15 cellular contexts compared by ENCODE assay signal in the genomic region with DNA sequence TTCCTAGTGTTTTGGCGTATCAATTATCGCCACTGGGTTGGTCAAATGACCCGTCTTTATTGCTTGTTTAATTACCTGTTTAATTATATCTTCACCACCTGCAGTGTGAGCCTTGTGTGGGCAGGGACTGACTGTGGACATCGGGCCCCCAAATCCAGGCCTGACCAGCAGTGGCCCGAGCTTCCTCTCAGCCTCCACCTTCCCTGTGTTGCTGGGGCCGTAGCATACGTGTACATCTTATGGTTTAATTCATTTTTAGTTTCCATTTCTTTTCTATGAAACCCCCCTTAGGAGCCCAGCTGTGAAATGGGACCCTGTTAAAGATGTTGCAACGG. TPM values are rescaled to one million over a fixed set of nuclear protein-coding genes. Genes with fewer than 3 reads are reported as not detected.
A peak's percentile ranks its signal among the peaks of the same experiment; 100 is the strongest.
DNase-seq lines count a peak whose midpoint lies in the region; ATAC-seq, FAIRE-seq and TF ChIP-seq lines count a peak whose summit lies in the region.
"Had no signal": no experiment of that assay in that cellular context is flagged by ENCODE, and none has a peak within 500 bp of the region (broad histone marks: within the 10 kb centered on the region; RNA-seq: fewer than 3 reads in every experiment).

No MANE protein-coding gene starts in this region.

- CTCF ChIA-PET in HepG2 (lab: Yijun Ruan, JAX; ENCODE audit: low intra/inter-chr PET ratio, low total read pairs), result no interaction called here
- CTCF ChIA-PET in activated CD4-positive, alpha-beta memory T cell treated with anti-CD3 and anti-CD28 coated beads for 36 hours (lab: Charles Lee), result no interaction called here

- no peak for TF ChIP-seq RAD21 in HepG2 (CRISPR knock-in tag; IDR thresholded peaks at IDR 0.05)

- DNase-seq in HepG2 (ENCODE audit: low spot score), result no peak
- DNase-seq in right lobe of liver, result no peak
- DNase-seq in natural killer cell treated with Interleukin-12 subunit alpha and Interleukin-12 subunit beta and Interleukin-15 and Interleukin-18, amount 100 ng/mL, for 72 hours (ENCODE audit: low spot score), result no peak
- DNase-seq in iPS-NIHi11 (ENCODE audit: low spot score), result no peak
- no peak for DNase-seq in activated CD4-positive, alpha-beta memory T cell treated with anti-CD3 and anti-CD28 coated beads for 36 hours
- DNase-seq: cortex of kidney, DMS153, MM.1S, NCI-H2081, spleen had no signal

- H3K36me3 ChIP-seq in HepG2 (replicated peaks in 1 of 2; ENCODE audit: control insufficient read depth in 1 of 2, insufficient read depth in 2 of 2, low read length in 2 of 2), result 0 out of 5 replicates have a peak, but pooled peaks cover 0 to 1% of the 10 kb centered on the region in 2 experiments
- no peaks in the 10 kb centered on the region for H3K36me3 ChIP-seq in right lobe of liver
- H3K36me3 ChIP-seq: HAP-1 had no signal

- H3K9ac ChIP-seq in HepG2 (ENCODE audit: insufficient read depth, low read depth, low read length), result peak overlapping the region; percentile 78

- peaks cover 25% of the 10 kb centered on the region for H3K36me3 Mint-ChIP-seq in brain
- H3K36me3 Mint-ChIP-seq in natural killer cell treated with Interleukin-12 subunit alpha and Interleukin-12 subunit beta and Interleukin-15 and Interleukin-18, amount 100 ng/mL, for 72 hours, result no peaks in the 10 kb centered on the region
- peaks cover 2% of the 10 kb centered on the region for H3K36me3 Mint-ChIP-seq in activated CD4-positive, alpha-beta memory T cell treated with anti-CD3 and anti-CD28 coated beads for 36 hours

- intact Hi-C loops in HepG2 (cut with micrococcal nuclease; ENCODE audit: unreplicated experiment), result loop anchor here (5.0 kb wide), 1 partner anchor 85 kb away; no protein-coding TSS in a partner anchor
- intact Hi-C loops in right lobe of liver (cut with DNase I), result no loop called here
- intact Hi-C loops in activated CD4-positive, alpha-beta memory T cell treated with anti-CD3 and anti-CD28 coated beads for 36 hours (cut with micrococcal nuclease), result loop anchor here (1.0 to 5.0 kb wide), 4 partner anchors 9 to 165 kb away; partner anchors contain the start of gene SOX8

- H3K4me1 ChIP-seq in HepG2 (ENCODE audit: insufficient read depth, low read length) (peaks cover 75% of the 10 kb centered on the region), right lobe of liver (peaks cover 0 to 13% (median 3%) of the 10 kb centered on the region in 4 donors)

- TF ChIP-seq POLR2A in HepG2 (IDR thresholded peaks at IDR 0.05; ENCODE audit: insufficient read depth in 1 of 2, low read depth in 2 of 2, low read length in 2 of 2) (no peak), right lobe of liver (IDR thresholded peaks at IDR 0.05) (no peak)

- POLR2A ChIA-PET in HepG2 (lab: Yijun Ruan, JAX), result interaction anchor here (1.1 to 2.6 kb wide), 5 partner anchors 9 to 251 kb away, joined by 3 to 38 read pairs (median 5); partner anchors contain the start of genes ANTKMT, CHTF18, RPUSD1 and SOX8
- POLR2A ChIA-PET in activated CD4-positive, alpha-beta memory T cell treated with anti-CD3 and anti-CD28 coated beads for 36 hours (lab: Charles Lee), result no interaction called here

- H4K20me1 ChIP-seq in HepG2 (ENCODE audit: insufficient read depth, low read length), result no peaks in the 10 kb centered on the region; the same call in 1 of the 2 replicates

- H3K9me3 Mint-ChIP-seq in brain, result peaks cover 3 to 8% (median 6%) of the 10 kb centered on the region in 5 experiments
- no peaks in the 10 kb centered on the region for H3K9me3 Mint-ChIP-seq in natural killer cell treated with Interleukin-12 subunit alpha and Interleukin-12 subunit beta and Interleukin-15 and Interleukin-18, amount 100 ng/mL, for 72 hours
- H3K9me3 Mint-ChIP-seq in activated CD4-positive, alpha-beta memory T cell treated with anti-CD3 and anti-CD28 coated beads for 36 hours, result no peaks in the 10 kb centered on the region

- peak overlapping the region; percentile 20 to 90 (median 72) for H3K27ac Mint-ChIP-seq in brain
- H3K27ac Mint-ChIP-seq in natural killer cell treated with Interleukin-12 subunit alpha and Interleukin-12 subunit beta and Interleukin-15 and Interleukin-18, amount 100 ng/mL, for 72 hours, result peak overlapping the region in 1 of 2 donors; percentile 61
- no peak overlapping the region for H3K27ac Mint-ChIP-seq in activated CD4-positive, alpha-beta memory T cell treated with anti-CD3 and anti-CD28 coated beads for 36 hours

- TF ChIP-seq EP300 in HepG2 (IDR thresholded peaks at IDR 0.05; ENCODE audit: low read depth in 2 of 2, low read length in 2 of 2) (no peak), HepG2 (CRISPR knock-in tag; IDR thresholded peaks at IDR 0.05; ENCODE audit: borderline replicate concordance) (no peak)

- in situ Hi-C loops in HepG2 (cut with HindIII; ENCODE audit: extremely low pct_ligation_motif_present, low pct_unique_long_range_greater_than_20kb), result no loop called here

- H3K4me3 ChIP-seq in HepG2 (replicated peaks in 1 of 3; ENCODE audit: insufficient read depth in 1 of 3, low read depth in 2 of 3, low read length in 3 of 3) (peak overlapping the region; percentile 46 to 95 (median 73)), right lobe of liver (no peak overlapping the region)

- FAIRE-seq in HepG2 (lab: Jason Lieb, UNC), result no peak
- FAIRE-seq: islet of Langerhans had no signal

- H3K27ac ChIP-seq in HepG2 (ENCODE audit: extremely low read length, insufficient read depth, low read length), result peak overlapping the region; percentile 84
- no peak overlapping the region for H3K27ac ChIP-seq in right lobe of liver

- no peaks in the 10 kb centered on the region for H3K79me2 ChIP-seq in HepG2 (ENCODE audit: insufficient read depth, low read length)

- 29% methylated on average over 8 of the region's 8 CpGs for WGBS in HepG2 (ENCODE audit: low lambda C conversion rate)
- 81% methylated on average over 5 of the region's 8 CpGs for WGBS in right lobe of liver (ENCODE audit: insufficient coverage, low coverage, low lambda C conversion rate, missing lambda C conversion rate)

- TSS peak; percentile 95 for BruUV-seq in HepG2 (replicated peaks; lab: Mats Ljungman, UMichigan)

- H3K27me3 ChIP-seq in HepG2 (ENCODE audit: control insufficient read depth in 1 of 2, insufficient read depth in 2 of 2, low read length in 2 of 2) (peaks cover 5 to 34% of the 10 kb centered on the region in 2 experiments; a peak in 4 of 5 replicates), right lobe of liver (no peaks in the 10 kb centered on the region)

- no peak overlapping the region for H2AFZ ChIP-seq in HepG2 (ENCODE audit: low read length)

- peak overlapping the region; percentile 62 to 85 (median 72) for H3K4me3 Mint-ChIP-seq in brain
- peak overlapping the region; percentile 71 for H3K4me3 Mint-ChIP-seq in natural killer cell treated with Interleukin-12 subunit alpha and Interleukin-12 subunit beta and Interleukin-15 and Interleukin-18, amount 100 ng/mL, for 72 hours
- H3K4me3 Mint-ChIP-seq in activated CD4-positive, alpha-beta memory T cell treated with anti-CD3 and anti-CD28 coated beads for 36 hours, result no peak overlapping the region

- no peak for TF ChIP-seq CTCF in HepG2 (CRISPR knock-in tag; IDR thresholded peaks at IDR 0.05)
- TF ChIP-seq CTCF in right lobe of liver (IDR thresholded peaks at IDR 0.05), result no peak
- no peak for TF ChIP-seq CTCF in brain (conservative IDR thresholded peaks at IDR 0.05)

- no peaks in the 10 kb centered on the region for H3K27me3 Mint-ChIP-seq in brain
- no peaks in the 10 kb centered on the region for H3K27me3 Mint-ChIP-seq in natural killer cell treated with Interleukin-12 subunit alpha and Interleukin-12 subunit beta and Interleukin-15 and Interleukin-18, amount 100 ng/mL, for 72 hours
- no peaks in the 10 kb centered on the region for H3K27me3 Mint-ChIP-seq in activated CD4-positive, alpha-beta memory T cell treated with anti-CD3 and anti-CD28 coated beads for 36 hours

- H3K9me3 ChIP-seq in HepG2 (ENCODE audit: low read length) (no peaks in the 10 kb centered on the region), right lobe of liver (no peaks in the 10 kb centered on the region)
- H3K9me3 ChIP-seq: HAP-1, spleen had no signal

- H3K4me2 ChIP-seq in HepG2 (ENCODE audit: low read depth, low read length), result peak overlapping the region; percentile 99

- H3K4me1 Mint-ChIP-seq in brain, result peaks cover 73% of the 10 kb centered on the region
- peaks cover 7 to 17% of the 10 kb centered on the region in 2 donors for H3K4me1 Mint-ChIP-seq in natural killer cell treated with Interleukin-12 subunit alpha and Interleukin-12 subunit beta and Interleukin-15 and Interleukin-18, amount 100 ng/mL, for 72 hours (ENCODE audit: low read depth in 2 of 2)
- peaks cover 15% of the 10 kb centered on the region for H3K4me1 Mint-ChIP-seq in activated CD4-positive, alpha-beta memory T cell treated with anti-CD3 and anti-CD28 coated beads for 36 hours (ENCODE audit: low read depth)

- ATAC-seq in HepG2, result peak; percentile 0; the same call in 1 of the 3 replicates
- no peak for ATAC-seq in right lobe of liver
- no peak for ATAC-seq in natural killer cell treated with Interleukin-12 subunit alpha and Interleukin-12 subunit beta and Interleukin-15 and Interleukin-18, amount 100 ng/mL, for 72 hours
- no peak for ATAC-seq in HG03045 (IDR thresholded peaks at IDR 0.05; ENCODE audit: unreplicated experiment)
- no peak for ATAC-seq in GM19351 (IDR thresholded peaks at IDR 0.05; ENCODE audit: unreplicated experiment)

RNA-seq across cellular contexts. Expression of gene LMF1, which starts 1.2 kb away (rescaled TPM):
- total RNA-seq in HepG2 (2016; rRNA removed; fragmentation: Illumina TruSeq; extraction: Trizol), result 2.3 and 6.8 TPM in 2 replicates
- total RNA-seq in HepG2 (2016; cell fraction: cytosol; rRNA removed; fragmentation: Illumina TruSeq; extraction: Trizol; ENCODE audit: low read depth), result 23.4 and 25.3 TPM in 2 replicates
- 1.7 and 5.9 TPM in 2 replicates for total RNA-seq in HepG2 (2016; cell fraction: insoluble cytoplasmic fraction; rRNA removed; fragmentation: Illumina TruSeq; extraction: Trizol)
- 6.7 and 7.2 TPM in 2 replicates for total RNA-seq in HepG2 (2016; cell fraction: membrane; rRNA removed; fragmentation: Illumina TruSeq; extraction: Trizol)
- 6.8 and 8.9 TPM in 2 replicates for total RNA-seq in HepG2 (2016; cell fraction: nucleus; rRNA removed; fragmentation: Illumina TruSeq; extraction: Trizol)
- 8.5 and 13.7 TPM in 2 replicates for polyA plus RNA-seq in HepG2 (2011; rRNA removed)
- polyA plus RNA-seq in HepG2 (2011; cell fraction: cytosol; rRNA removed), result 6.6 and 9.1 TPM in 2 replicates
- polyA plus RNA-seq in HepG2 (2011; cell fraction: nucleus; rRNA removed), result 21.9 and 22.4 TPM in 2 replicates
- 7.4 and 13.7 TPM in 2 replicates for polyA plus RNA-seq in HepG2 (2012)
- polyA plus RNA-seq in HepG2 (2016; cell fraction: cytosol; fragmentation: Illumina TruSeq; extraction: Trizol; ENCODE audit: low read depth), result 1.2 and 1.4 TPM in 2 replicates
- polyA plus RNA-seq in HepG2 (2016; cell fraction: insoluble cytoplasmic fraction; fragmentation: Illumina TruSeq; extraction: Trizol; ENCODE audit: low read depth), result 1.7 and 1.8 TPM in 2 replicates
- polyA plus RNA-seq in HepG2 (2016; cell fraction: membrane; fragmentation: Illumina TruSeq; extraction: Trizol; ENCODE audit: low read depth), result 1.1 and 1.4 TPM in 2 replicates
- 9.6 and 11.1 TPM in 2 replicates for polyA plus RNA-seq in HepG2 (2016; cell fraction: nucleus; fragmentation: Illumina TruSeq; extraction: Trizol; ENCODE audit: insufficient read depth, low read depth)
- polyA minus RNA-seq in HepG2 (2011; rRNA and poly(A)+ RNA removed; ENCODE audit: low replicate concordance), result 30.2 and 40.1 TPM in 2 replicates
- polyA minus RNA-seq in HepG2 (2011; cell fraction: cytosol; rRNA and poly(A)+ RNA removed), result 10.7 and 15.0 TPM in 2 replicates
- 13.4 and 17.4 TPM in 2 replicates for polyA minus RNA-seq in HepG2 (2011; cell fraction: nucleus; rRNA and poly(A)+ RNA removed)
- 10 to 100 TPM; 10.9 to 20.0 (median 13.8) TPM for total RNA-seq in right lobe of liver
- polyA plus RNA-seq in brain (ENCODE audit: insufficient read depth, low read depth, low replicate concordance), result 21.5 TPM
- total RNA-seq in natural killer cell treated with Interleukin-12 subunit alpha and Interleukin-12 subunit beta and Interleukin-15 and Interleukin-18, amount 100 ng/mL, for 72 hours, result 10 to 100 TPM; 17.1 to 21.0 TPM
- total RNA-seq in activated CD4-positive, alpha-beta memory T cell treated with anti-CD3 and anti-CD28 coated beads for 36 hours, result 10 to 100 TPM; 14.4 to 15.4 TPM

RNA-seq across cellular contexts. Expression of gene SOX8, which starts 9.6 kb away (rescaled TPM):
- total RNA-seq in HepG2 (2016; rRNA removed; fragmentation: Illumina TruSeq; extraction: Trizol), result 0.15 and 0.20 TPM in 2 replicates
- total RNA-seq in HepG2 (2016; cell fraction: cytosol; rRNA removed; fragmentation: Illumina TruSeq; extraction: Trizol; ENCODE audit: low read depth), result not detected in 2 replicates
- 0.21 and 0.28 TPM in 2 replicates for total RNA-seq in HepG2 (2016; cell fraction: insoluble cytoplasmic fraction; rRNA removed; fragmentation: Illumina TruSeq; extraction: Trizol)
- total RNA-seq in HepG2 (2016; cell fraction: membrane; rRNA removed; fragmentation: Illumina TruSeq; extraction: Trizol), result 0.19 and 0.31 TPM in 2 replicates
- total RNA-seq in HepG2 (2016; cell fraction: nucleus; rRNA removed; fragmentation: Illumina TruSeq; extraction: Trizol), result 0.22 TPM in 1 of 2 replicates, not detected in the other
- 0.28 and 0.34 TPM in 2 replicates for polyA plus RNA-seq in HepG2 (2011; rRNA removed)
- polyA plus RNA-seq in HepG2 (2011; cell fraction: cytosol; rRNA removed), result 0.32 and 0.42 TPM in 2 replicates
- 3.2 and 3.6 TPM in 2 replicates for polyA plus RNA-seq in HepG2 (2011; cell fraction: nucleus; rRNA removed)
- 0.25 and 0.61 TPM in 2 replicates for polyA plus RNA-seq in HepG2 (2012)
- 0.06 and 0.08 TPM in 2 replicates for polyA plus RNA-seq in HepG2 (2016; cell fraction: cytosol; fragmentation: Illumina TruSeq; extraction: Trizol; ENCODE audit: low read depth)
- 0.33 and 0.39 TPM in 2 replicates for polyA plus RNA-seq in HepG2 (2016; cell fraction: insoluble cytoplasmic fraction; fragmentation: Illumina TruSeq; extraction: Trizol; ENCODE audit: low read depth)
- 0.20 TPM in 1 of 2 replicates, not detected in the other for polyA plus RNA-seq in HepG2 (2016; cell fraction: membrane; fragmentation: Illumina TruSeq; extraction: Trizol; ENCODE audit: low read depth)
- polyA plus RNA-seq in HepG2 (2016; cell fraction: nucleus; fragmentation: Illumina TruSeq; extraction: Trizol; ENCODE audit: insufficient read depth, low read depth), result 0.55 and 0.61 TPM in 2 replicates
- 0.09 and 0.42 TPM in 2 replicates for polyA minus RNA-seq in HepG2 (2011; rRNA and poly(A)+ RNA removed; ENCODE audit: low replicate concordance)
- polyA minus RNA-seq in HepG2 (2011; cell fraction: cytosol; rRNA and poly(A)+ RNA removed), result 0.30 TPM in 1 of 2 replicates, not detected in the other
- 0.25 and 0.39 TPM in 2 replicates for polyA minus RNA-seq in HepG2 (2011; cell fraction: nucleus; rRNA and poly(A)+ RNA removed)
- total RNA-seq in right lobe of liver, result under 1 TPM in 3 of 6 experiments, not detected in 3; 0.07 to 0.13 (median 0.09) TPM
- 44.8 TPM for polyA plus RNA-seq in brain (ENCODE audit: insufficient read depth, low read depth, low replicate concordance)
- under 1 TPM in 1 of 2 donors, not detected in 1; 0.20 TPM for total RNA-seq in natural killer cell treated with Interleukin-12 subunit alpha and Interleukin-12 subunit beta and Interleukin-15 and Interleukin-18, amount 100 ng/mL, for 72 hours
- total RNA-seq in activated CD4-positive, alpha-beta memory T cell treated with anti-CD3 and anti-CD28 coated beads for 36 hours, result 1 to 10 TPM; 2.0 to 2.6 TPM

Comparison
In these comparisons a context has a peak if more than half of its experiments do, and no peak if none do; other contexts are left out.
1. H3K4me3 ChIP-seq: peak in HepG2 (3 of 3); none in right lobe of liver (0 of 3).
2. intact Hi-C loops: an anchor here in HepG2 (5.0 kb wide) and activated CD4-positive, alpha-beta memory T cell treated with anti-CD3 and anti-CD28 coated beads for 36 hours (1.0 to 5.0 kb wide); none called in right lobe of liver.